19 cellular contexts compared by ENCODE assay signal in the genomic region with DNA sequence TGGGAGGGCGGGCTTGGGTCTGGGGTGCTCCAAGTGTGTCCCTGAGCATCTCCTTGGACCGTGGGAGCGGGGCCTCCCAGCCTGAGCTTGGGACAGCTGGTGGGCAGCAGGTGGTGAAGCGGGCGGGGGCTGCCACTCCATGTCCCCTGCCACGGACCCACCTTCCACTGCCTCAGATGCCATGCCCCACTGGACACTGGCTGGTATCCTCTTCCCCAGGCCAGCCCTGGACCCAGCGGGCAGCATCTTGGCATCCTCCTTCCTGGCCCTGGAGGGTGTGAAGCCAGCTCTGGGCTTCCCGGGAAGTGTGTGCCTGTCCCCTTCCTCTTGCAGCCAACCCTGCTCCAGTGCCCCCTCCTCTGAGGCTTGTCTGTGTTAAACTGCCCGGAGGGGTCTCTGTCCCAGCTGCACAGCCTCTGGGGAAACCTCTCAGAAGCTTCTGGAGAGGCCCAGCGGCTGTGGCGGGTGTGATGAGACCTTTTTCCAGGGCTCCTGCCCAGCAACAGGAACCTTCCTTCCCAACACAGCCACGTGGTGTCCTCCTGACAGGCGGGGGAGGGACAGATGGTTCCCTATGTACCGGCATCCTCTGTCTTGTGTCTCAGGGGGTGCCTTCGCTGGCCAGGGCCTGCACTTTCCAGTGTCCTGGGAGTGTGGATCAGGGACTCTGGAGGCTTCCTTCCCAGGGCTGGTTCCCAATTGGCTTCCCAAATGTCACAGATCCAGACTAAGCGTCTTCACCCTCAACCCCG.
"Had no signal": no experiment of that assay in that cellular context is flagged by ENCODE, and none has a peak within 500 bp of the region (broad histone marks: within the 10 kb centered on the region; RNA-seq: fewer than 3 reads in every experiment).

No MANE protein-coding gene starts in this region.

- H3K27me3 Mint-ChIP-seq: activated CD4-positive, alpha-beta T cell treated with anti-CD3 and anti-CD28 coated beads, Interleukin-2, amount 10 ng/mL, durations not matched to agents 24 days and 14 days had no signal

- H3K4me1 ChIP-seq: body of pancreas, foreskin keratinocyte, sigmoid colon had no signal

- FAIRE-seq: TTC549 had no signal

- H3K27ac ChIP-seq: body of pancreas, foreskin keratinocyte, ovary, sigmoid colon, thoracic aorta had no signal

- H3K9me3 ChIP-seq: body of pancreas, ovary, sigmoid colon, thoracic aorta had no signal

- H3K9me3 Mint-ChIP-seq: activated CD4-positive, alpha-beta T cell treated with anti-CD3 and anti-CD28 coated beads, Interleukin-2, amount 10 ng/mL, durations not matched to agents 24 days and 14 days; activated naive CD8-positive, alpha-beta T cell treated with anti-CD3 and anti-CD28 coated beads for 36 hours; activated T-cell treated with anti-CD3 and anti-CD28 coated beads, Interleukin-2, amount 50 U/mL, for 72 hours had no signal

- H3K36me3 Mint-ChIP-seq: activated naive CD8-positive, alpha-beta T cell treated with anti-CD3 and anti-CD28 coated beads for 36 hours had no signal

- DNase-seq: activated CD4-positive, alpha-beta T cell treated with anti-CD3 and anti-CD28 coated beads, Interleukin-2, amount 10 ng/mL, durations not matched to agents 24 days and 14 days; activated CD4-positive, CD25-positive, alpha-beta regulatory T cell; activated CD8-positive, alpha-beta memory T cell treated with anti-CD3 and anti-CD28 coated beads, Interleukin-2, amount 50 U/mL, for 48 hours; activated CD8-positive, alpha-beta T cell treated with anti-CD3 and anti-CD28 coated beads, Interleukin-2, amount 10 ng/mL, durations not matched to agents 7 days and 5 days; activated gamma-delta T cell treated with Interleukin-2 at 50 U/mL for 16 hours; activated naive CD8-positive, alpha-beta T cell treated with anti-CD3 and anti-CD28 coated beads for 36 hours; activated T-cell treated with anti-CD3 and anti-CD28 coated beads, Interleukin-2, amount 50 U/mL, for 72 hours; amygdala; body of pancreas; cortex of kidney; effector CD4-positive, alpha-beta T cell; foreskin keratinocyte; kidney glomerular epithelial cell; ovary; sigmoid colon; stimulated activated CD4-positive, alpha-beta T cell treated with anti-CD3 and anti-CD28 coated beads, Interleukin-1b, Interleukin-23, amount 100 ng/mL, for 48 hours; T-helper 17 cell had no signal

- H3K36me3 ChIP-seq: ovary, sigmoid colon, thoracic aorta had no signal

- H3K27ac Mint-ChIP-seq: activated CD4-positive, alpha-beta T cell treated with anti-CD3 and anti-CD28 coated beads, Interleukin-2, amount 10 ng/mL, durations not matched to agents 24 days and 14 days; activated CD8-positive, alpha-beta T cell treated with anti-CD3 and anti-CD28 coated beads, Interleukin-2, amount 10 ng/mL, durations not matched to agents 7 days and 5 days; activated naive CD8-positive, alpha-beta T cell treated with anti-CD3 and anti-CD28 coated beads for 36 hours; activated T-cell treated with anti-CD3 and anti-CD28 coated beads, Interleukin-2, amount 50 U/mL, for 72 hours; T-helper 17 cell had no signal

- H3K4me3 Mint-ChIP-seq: activated CD4-positive, alpha-beta T cell treated with anti-CD3 and anti-CD28 coated beads, Interleukin-2, amount 10 ng/mL, durations not matched to agents 24 days and 14 days; activated CD8-positive, alpha-beta T cell treated with anti-CD3 and anti-CD28 coated beads, Interleukin-2, amount 10 ng/mL, durations not matched to agents 7 days and 5 days; activated naive CD8-positive, alpha-beta T cell treated with anti-CD3 and anti-CD28 coated beads for 36 hours; activated T-cell treated with anti-CD3 and anti-CD28 coated beads, Interleukin-2, amount 50 U/mL, for 72 hours; T-helper 17 cell had no signal

- H3K27me3 ChIP-seq: body of pancreas, foreskin keratinocyte, ovary had no signal

- H3K4me3 ChIP-seq: body of pancreas, ovary, sigmoid colon, thoracic aorta had no signal

- ATAC-seq: activated CD8-positive, alpha-beta T cell treated with anti-CD3 and anti-CD28 coated beads, Interleukin-2, amount 10 ng/mL, durations not matched to agents 7 days and 5 days; activated T-cell treated with anti-CD3 and anti-CD28 coated beads, Interleukin-2, amount 50 U/mL, for 72 hours; body of pancreas; foreskin keratinocyte; T-helper 17 cell had no signal
